Comparison of ENCODE assay signal across 20 cellular contexts in genomic region chr7:4188646-4189045, GRCh38.
DNase-seq lines count a peak whose midpoint lies in the region; ATAC-seq and TF ChIP-seq lines count a peak whose summit lies in the region.
"Had no signal": no experiment of that assay in that cellular context is flagged by ENCODE, and none has a peak within 500 bp of the region (broad histone marks: within the 10 kb centered on the region; RNA-seq: fewer than 3 reads in every experiment).

No MANE protein-coding gene starts in this region.

- no peak for ATAC-seq in RWPE2 (ENCODE audit: low read depth)
- ATAC-seq in stimulated activated effector memory CD8-positive, alpha-beta T cell treated with anti-CD3 and anti-CD28 coated beads, Interleukin-12 subunit alpha, Interleukin-12 subunit beta, amount 100 ng/mL, for 72 hours: no peak
- ATAC-seq: Panc1 had no signal

- H3K9me3 ChIP-seq in RWPE2 (ENCODE audit: severe bottlenecking): peaks cover 2% of the 10 kb centered on the region
- no peaks in the 10 kb centered on the region for H3K9me3 ChIP-seq in muscle layer of colon (ENCODE audit: low read length)
- H3K9me3 ChIP-seq in skeletal muscle tissue (ENCODE audit: control insufficient read depth in 3 of 3, low read length in 3 of 3): no peaks in the 10 kb centered on the region
- H3K9me3 ChIP-seq: lower lobe of right lung had no signal

- no peaks in the 10 kb centered on the region for H3K4me1 Mint-ChIP-seq in stimulated activated effector memory CD8-positive, alpha-beta T cell treated with anti-CD3 and anti-CD28 coated beads, Interleukin-12 subunit alpha, Interleukin-12 subunit beta, amount 100 ng/mL, for 72 hours
- H3K4me1 Mint-ChIP-seq: naive B cell had no signal

- H3K4me3 ChIP-seq in RWPE2 (ENCODE audit: severe bottlenecking) (no peak overlapping the region), muscle layer of colon (ENCODE audit: low read depth in 1 of 2, low read length in 2 of 2) (peak overlapping the region in 1 of 2 donors; percentile 42), skeletal muscle tissue (ENCODE audit: low read length in 3 of 3) (peak overlapping the region in 2 of 3 donors; percentile 45 to 48)
- H3K4me3 ChIP-seq: lower lobe of right lung had no signal

- POLR2A ChIA-PET in HEK293T (lab: Yijun Ruan, JAX): no interaction called here

- TF ChIP-seq CTCF in RWPE2 (IDR thresholded peaks at IDR 0.05; ENCODE audit: poor library complexity, severe bottlenecking): no peak

- H3K9ac ChIP-seq in muscle layer of colon (ENCODE audit: low read length): no peak overlapping the region
- peak overlapping the region in 2 of 3 donors; percentile 20 to 25 for H3K9ac ChIP-seq in skeletal muscle tissue (ENCODE audit: low read depth in 1 of 3, low read length in 3 of 3)

- H3K36me3 Mint-ChIP-seq in stimulated activated effector memory CD8-positive, alpha-beta T cell treated with anti-CD3 and anti-CD28 coated beads, Interleukin-12 subunit alpha, Interleukin-12 subunit beta, amount 100 ng/mL, for 72 hours: no peaks in the 10 kb centered on the region
- H3K36me3 Mint-ChIP-seq: naive B cell had no signal

- no peaks in the 10 kb centered on the region for H3K9me3 Mint-ChIP-seq in stimulated activated effector memory CD8-positive, alpha-beta T cell treated with anti-CD3 and anti-CD28 coated beads, Interleukin-12 subunit alpha, Interleukin-12 subunit beta, amount 100 ng/mL, for 72 hours
- H3K9me3 Mint-ChIP-seq: T-helper 1 cell treated with Interleukin-12 subunit alpha and Interleukin-12 subunit beta and Interleukin-4 antibody, amounts not matched to agents 30 μg/mL and 1 μg/mL, for 36 hours had no signal

- H3K4me1 ChIP-seq in RWPE2 (ENCODE audit: insufficient read depth, poor library complexity, severe bottlenecking): peaks cover 12% of the 10 kb centered on the region
- H3K4me1 ChIP-seq in muscle layer of colon (ENCODE audit: insufficient read depth, low read length): peaks cover 52% of the 10 kb centered on the region
- peaks cover 0 to 9% (median 4%) of the 10 kb centered on the region in 3 donors for H3K4me1 ChIP-seq in skeletal muscle tissue (ENCODE audit: control insufficient read depth in 3 of 3, insufficient read depth in 3 of 3, low read length in 3 of 3)
- H3K4me1 ChIP-seq: lower lobe of right lung had no signal

- peak overlapping the region; percentile 45 for H3K27ac ChIP-seq in RWPE2 (ENCODE audit: poor library complexity, severe bottlenecking)
- peak overlapping the region; percentile 12 for H3K27ac ChIP-seq in muscle layer of colon (ENCODE audit: low read depth, low read length)
- peak overlapping the region; percentile 25 for H3K27ac ChIP-seq in skeletal muscle tissue (ENCODE audit: low read depth, low read length)
- H3K27ac ChIP-seq: brain microvascular endothelial cell, lower lobe of right lung had no signal

- DNase-seq in RWPE2 (ENCODE audit: low spot score): no peak
- DNase-seq in epidermal melanocyte (ENCODE audit: insufficient read length, low spot score): peak; percentile 72
- DNase-seq in stimulated activated effector memory CD8-positive, alpha-beta T cell treated with anti-CD3 and anti-CD28 coated beads, Interleukin-12 subunit alpha, Interleukin-12 subunit beta, amount 100 ng/mL, for 72 hours (ENCODE audit: low spot score in 2 of 2): no peak
- no peak for DNase-seq in HEK293T (ENCODE audit: extremely low spot score)
- no peak for DNase-seq in NCI-H69 (lab: John Stamatoyannopoulos, UW)
- no peak for DNase-seq in COR-L47 (lab: John Stamatoyannopoulos, UW)
- DNase-seq: activated effector memory CD4-positive, alpha-beta T cell treated with anti-CD3 and anti-CD28 coated beads, Interleukin-2, amount 50 U/mL, for 16 hours; brain microvascular endothelial cell; DND-41; effector CD4-positive, alpha-beta T cell; H7; Karpas-422; MV-4-11; naive B cell; stimulated activated CD8-positive, alpha-beta memory T cell treated with anti-CD3 and anti-CD28 coated beads, Interleukin-4, amount 100 ng/mL, for 48 hours had no signal

- no peaks in the 10 kb centered on the region for H3K36me3 ChIP-seq in RWPE2 (ENCODE audit: low read depth)
- H3K36me3 ChIP-seq in muscle layer of colon (ENCODE audit: insufficient read depth, low read length): no peaks in the 10 kb centered on the region
- H3K36me3 ChIP-seq in skeletal muscle tissue (ENCODE audit: control insufficient read depth in 3 of 3, insufficient read depth in 3 of 3, low read length in 3 of 3): no peaks in the 10 kb centered on the region
- H3K36me3 ChIP-seq: brain microvascular endothelial cell, lower lobe of right lung had no signal

- CTCF ChIA-PET in HEK293T (lab: Yijun Ruan, JAX): interaction anchor here (0.6 kb wide), 1 partner anchor 53 kb away, joined by 3 read pairs; no protein-coding TSS in a partner anchor

- H3K27ac Mint-ChIP-seq in stimulated activated effector memory CD8-positive, alpha-beta T cell treated with anti-CD3 and anti-CD28 coated beads, Interleukin-12 subunit alpha, Interleukin-12 subunit beta, amount 100 ng/mL, for 72 hours: no peak overlapping the region
- H3K27ac Mint-ChIP-seq: T-helper 1 cell treated with Interleukin-12 subunit alpha and Interleukin-12 subunit beta and Interleukin-4 antibody, amounts not matched to agents 30 μg/mL and 1 μg/mL, for 36 hours had no signal

- no peak overlapping the region for H3K4me3 Mint-ChIP-seq in stimulated activated effector memory CD8-positive, alpha-beta T cell treated with anti-CD3 and anti-CD28 coated beads, Interleukin-12 subunit alpha, Interleukin-12 subunit beta, amount 100 ng/mL, for 72 hours
- H3K4me3 Mint-ChIP-seq: naive B cell; T-helper 1 cell treated with Interleukin-12 subunit alpha and Interleukin-12 subunit beta and Interleukin-4 antibody, amounts not matched to agents 30 μg/mL and 1 μg/mL, for 36 hours had no signal

- H3K27me3 ChIP-seq in RWPE2 (ENCODE audit: insufficient read depth, poor library complexity, severe bottlenecking) (no peaks in the 10 kb centered on the region), muscle layer of colon (ENCODE audit: control insufficient read depth in 1 of 2, insufficient read depth in 2 of 2, low read length in 2 of 2) (no peaks in the 10 kb centered on the region), skeletal muscle tissue (ENCODE audit: control insufficient read depth in 3 of 3, insufficient read depth in 3 of 3, low read length in 3 of 3) (no peaks in the 10 kb centered on the region)
- H3K27me3 ChIP-seq: brain microvascular endothelial cell had no signal

TF ChIP-seq in HEK293T, 16 proteins besides CTCF, POLR2A, EP300 and RAD21:
- TF ChIP-seq ELF4 (IDR thresholded peaks at IDR 0.05) (no peak), FOXM1 (IDR thresholded peaks at IDR 0.05; ENCODE audit: borderline replicate concordance) (no peak), ARNT (IDR thresholded peaks at IDR 0.05) (no peak), PKNOX1 (IDR thresholded peaks at IDR 0.05) (no peak), NFRKB (IDR thresholded peaks at IDR 0.05) (no peak), CTBP1 (IDR thresholded peaks at IDR 0.05; ENCODE audit: borderline replicate concordance) (no peak), SP1 (IDR thresholded peaks at IDR 0.05) (no peak), HDGF (IDR thresholded peaks at IDR 0.05; ENCODE audit: borderline replicate concordance) (no peak)
